In genomic region chr6:114339706-114340105, GRCh38 we compare ENCODE assay signal across 1 cellular context.
TF ChIP-seq lines count a peak whose summit lies in the region.

No MANE protein-coding gene starts in this region.

TF ChIP-seq in IMR-90, 13 proteins besides CTCF, POLR2A, EP300 and RAD21:
- no peak for TF ChIP-seq MAZ (IDR thresholded peaks at IDR 0.05; ENCODE audit: borderline replicate concordance, low read depth, low read length)
- TF ChIP-seq BHLHE40 (IDR thresholded peaks at IDR 0.05; ENCODE audit: low read depth, low read length) = no peak
- TF ChIP-seq NFE2L2 (IDR thresholded peaks at IDR 0.05; ENCODE audit: low read depth, low read length) = no peak
- no peak for TF ChIP-seq MXI1 (IDR thresholded peaks at IDR 0.05; ENCODE audit: borderline replicate concordance, low read depth, low read length)
